In the genomic region with DNA sequence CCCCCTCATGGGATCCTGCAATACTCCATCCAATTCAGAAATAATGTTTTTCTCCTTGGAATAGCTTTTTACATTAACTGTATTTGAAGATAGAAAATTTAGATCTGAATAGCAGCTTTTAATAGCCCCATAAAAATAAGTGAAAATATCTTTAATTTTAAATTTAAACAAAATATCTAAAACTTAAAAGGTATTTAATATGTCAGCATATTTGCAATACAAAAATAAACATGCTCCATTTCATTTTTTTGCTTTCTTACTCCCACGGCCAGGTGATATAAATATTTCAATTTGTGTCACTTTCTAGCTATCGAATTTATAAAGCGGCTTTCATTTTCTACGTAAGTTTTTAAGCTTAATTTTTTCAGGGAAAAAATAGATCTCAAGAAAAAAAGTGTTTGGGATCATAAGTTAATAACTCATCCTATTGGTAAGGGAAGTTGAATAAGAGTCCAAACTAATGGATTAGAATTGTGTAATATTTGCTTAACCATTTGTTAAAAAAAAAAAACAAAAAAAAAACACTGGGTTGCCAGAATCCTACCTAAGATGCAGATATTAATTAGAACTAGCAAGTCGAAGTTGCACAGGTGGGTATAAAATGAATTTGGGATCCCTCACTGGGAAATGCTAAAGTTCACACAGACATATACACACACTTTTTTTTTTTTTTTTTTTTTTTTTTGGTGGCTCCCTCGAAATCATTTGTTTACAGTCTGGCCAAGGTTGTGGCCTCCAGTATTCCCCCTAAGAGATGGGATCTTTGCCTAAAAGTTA, we compare ENCODE assay signal across 8 cellular contexts. TPM values are rescaled to one million over a fixed set of nuclear protein-coding genes. Genes with fewer than 3 reads are reported as not detected.
DNase-seq lines count a peak whose midpoint lies in the region; TF ChIP-seq lines count a peak whose summit lies in the region.

No MANE protein-coding gene starts in this region.

- peaks cover 30% of the 10 kb centered on the region for H3K4me1 Mint-ChIP-seq in nephron

- peaks cover 2% of the 10 kb centered on the region for H3K36me3 Mint-ChIP-seq in nephron (ENCODE audit: low read depth)

- DNase-seq in BJ (ENCODE audit: low read depth) (no peak), LNCaP clone FGC (ENCODE audit: low read depth) (no peak), dorsolateral prefrontal cortex (no peak), NCI-H524 treated with DMSO at 0.1 percent for 48 hours (lab: John Stamatoyannopoulos, UW) (no peak), NCI-H1930 (lab: John Stamatoyannopoulos, UW) (no peak), NCI-H526 treated with DMSO at 0.1 percent for 48 hours (lab: John Stamatoyannopoulos, UW) (no peak), NAMALWA (ENCODE audit: low spot score) (no peak)

- POLR2A ChIA-PET in BJ (lab: Charles Lee) = interaction anchor here (1.0 to 1.4 kb wide), 2 partner anchors 15 to 38 kb away, joined by 5 to 10 read pairs; no protein-coding TSS in a partner anchor

- H3K9me3 Mint-ChIP-seq in nephron = no peaks in the 10 kb centered on the region

- H3K27ac Mint-ChIP-seq in nephron = peak overlapping the region; percentile 99 to 100 (median 99)

- peak overlapping the region; percentile 94 to 98 (median 98) for H3K4me3 Mint-ChIP-seq in nephron

- intact Hi-C loops in dorsolateral prefrontal cortex (cut with DNase I) = loop anchor here in 1 of 2 donors (5.0 kb wide), 1 partner anchor 37 kb away; no protein-coding TSS in a partner anchor

- H3K27me3 ChIP-seq in BJ (ENCODE audit: control insufficient read depth, insufficient read depth, low read length) (no peaks in the 10 kb centered on the region), dorsolateral prefrontal cortex (no peaks in the 10 kb centered on the region)

- TF ChIP-seq CTCF in BJ (IDR thresholded peaks at IDR 0.05; ENCODE audit: insufficient read depth, low read depth, low read length) (no peak), LNCaP clone FGC (IDR thresholded peaks at IDR 0.05; ENCODE audit: control insufficient read depth, extremely low read depth, insufficient read depth) (no peak), dorsolateral prefrontal cortex (IDR thresholded peaks at IDR 0.05 in 54 of 56, conservative IDR thresholded peaks at IDR 0.05 in 2 of 56; ENCODE audit: low read depth in 1 of 56, partially characterized antibody in 56 of 56) (no peak), nephron (IDR thresholded peaks at IDR 0.05; ENCODE audit: unreplicated experiment in 3 of 3) (no peak)

- H3K27ac ChIP-seq in dorsolateral prefrontal cortex = peak overlapping the region; percentile 90 to 100 (median 98)

- H3K36me3 ChIP-seq in BJ (ENCODE audit: control insufficient read depth, insufficient read depth, low read length) = peaks cover 2% of the 10 kb centered on the region; the same call in 1 of the 2 replicates

- H3K4me3 ChIP-seq in BJ (ENCODE audit: low read depth, low read length) (peak overlapping the region; percentile 67), LNCaP clone FGC (ENCODE audit: low read depth, low read length) (peak overlapping the region; percentile 73), dorsolateral prefrontal cortex (peak overlapping the region; percentile 44 to 99 (median 74))

- H3K27me3 Mint-ChIP-seq in nephron (ENCODE audit: low read depth) = no peaks in the 10 kb centered on the region

- CTCF ChIA-PET in BJ (lab: Yijun Ruan, JAX) = interaction anchor here (0.6 to 1.3 kb wide), 3 partner anchors 14 to 308 kb away, joined by 3 to 4 read pairs (median 4); no protein-coding TSS in a partner anchor

RNA-seq across cellular contexts. Expression of gene PPP2R5C, which starts 47.6 kb away (rescaled TPM):
- polyA plus RNA-seq in BJ (2011; rRNA removed) = 55.8 and 115 TPM in 2 replicates
- 52.1 and 55.1 TPM in 2 replicates for polyA minus RNA-seq in BJ (2011; rRNA and poly(A)+ RNA removed)
- 100 to 1,000 TPM; 150 to 242 (median 182) TPM for total RNA-seq in dorsolateral prefrontal cortex
